23 cellular contexts compared by ENCODE assay signal in the genomic region with DNA sequence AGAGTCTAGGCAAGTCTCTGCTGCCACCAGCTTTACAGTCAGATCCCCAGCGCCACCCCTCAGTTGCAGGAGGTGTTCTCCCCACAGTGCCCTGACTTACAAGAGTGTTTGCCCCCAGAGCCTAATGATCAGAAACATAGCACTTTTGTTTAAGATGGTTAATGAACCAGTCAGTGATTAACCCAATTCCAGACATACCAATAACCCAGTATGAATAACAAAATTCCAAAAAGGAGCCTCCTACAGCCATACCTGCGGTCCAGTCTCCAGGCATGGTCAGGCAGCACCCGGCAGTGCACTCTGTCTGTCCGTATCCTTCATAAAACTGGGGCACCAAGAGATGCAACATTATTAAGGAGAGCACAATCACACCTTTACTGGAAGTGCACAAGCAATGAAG.
"Had no signal": no experiment of that assay in that cellular context is flagged by ENCODE, and none has a peak within 500 bp of the region (broad histone marks: within the 10 kb centered on the region; RNA-seq: fewer than 3 reads in every experiment).

No MANE protein-coding gene starts in this region.

- ATAC-seq: activated CD4-positive, alpha-beta T cell treated with anti-CD3 and anti-CD28 coated beads for 36 hours; lower lobe of right lung; natural killer cell treated with Interleukin-12 subunit alpha and Interleukin-12 subunit beta and Interleukin-15 and Interleukin-18, amount 100 ng/mL, for 72 hours; sciatic nerve; stimulated activated memory B cell treated with anti-CD40 and anti-IgM and Interleukin-4, amounts not matched to agents 10 μg/mL and 1 μg/mL and 100 μg/mL, for 72 hours; stimulated activated naive CD8-positive, alpha-beta T cell treated with anti-CD3 and anti-CD28 coated beads, Interleukin-15, amount 100 ng/mL, for 72 hours had no signal

- H3K9me3 ChIP-seq: breast epithelium, lower lobe of right lung, thyroid gland had no signal

- H3K36me3 ChIP-seq: breast epithelium had no signal

- H3K27ac Mint-ChIP-seq: activated CD4-positive, alpha-beta T cell treated with anti-CD3 and anti-CD28 coated beads for 36 hours; activated naive CD8-positive, alpha-beta T cell treated with anti-CD3 and anti-CD28 coated beads, Interleukin-2, amount 10 ng/mL, durations not matched to agents 7 days and 5 days; natural killer cell treated with Interleukin-12 subunit alpha and Interleukin-12 subunit beta and Interleukin-15 and Interleukin-18, amount 100 ng/mL, for 72 hours; stimulated activated memory B cell treated with anti-CD40 and anti-IgM and Interleukin-4, amounts not matched to agents 10 μg/mL and 1 μg/mL and 100 μg/mL, for 72 hours had no signal

- H3K27me3 Mint-ChIP-seq: activated CD4-positive, alpha-beta T cell treated with anti-CD3 and anti-CD28 coated beads for 36 hours; activated naive CD8-positive, alpha-beta T cell treated with anti-CD3 and anti-CD28 coated beads, Interleukin-2, amount 10 ng/mL, durations not matched to agents 7 days and 5 days; natural killer cell treated with Interleukin-12 subunit alpha and Interleukin-12 subunit beta and Interleukin-15 and Interleukin-18, amount 100 ng/mL, for 72 hours; stimulated activated memory B cell treated with anti-CD40 and anti-IgM and Interleukin-4, amounts not matched to agents 10 μg/mL and 1 μg/mL and 100 μg/mL, for 72 hours; stimulated activated naive CD8-positive, alpha-beta T cell treated with anti-CD3 and anti-CD28 coated beads, Interleukin-15, amount 100 ng/mL, for 72 hours had no signal

- H3K9me3 Mint-ChIP-seq: activated naive CD8-positive, alpha-beta T cell treated with anti-CD3 and anti-CD28 coated beads, Interleukin-2, amount 10 ng/mL, durations not matched to agents 7 days and 5 days; natural killer cell treated with Interleukin-12 subunit alpha and Interleukin-12 subunit beta and Interleukin-15 and Interleukin-18, amount 100 ng/mL, for 72 hours; stimulated activated memory B cell treated with anti-CD40 and anti-IgM and Interleukin-4, amounts not matched to agents 10 μg/mL and 1 μg/mL and 100 μg/mL, for 72 hours; stimulated activated naive CD8-positive, alpha-beta T cell treated with anti-CD3 and anti-CD28 coated beads, Interleukin-15, amount 100 ng/mL, for 72 hours had no signal

- H3K27ac ChIP-seq: breast epithelium, lower lobe of right lung, SK-N-MC, thyroid gland had no signal

- DNase-seq: activated CD4-positive, alpha-beta T cell treated with anti-CD3 and anti-CD28 coated beads for 36 hours; activated CD4-positive, CD25-positive, alpha-beta regulatory T cell; activated CD8-positive, alpha-beta memory T cell treated with anti-CD3 and anti-CD28 coated beads, Interleukin-2, amount 50 U/mL, for 4 hours; activated naive CD4-positive, alpha-beta T cell treated with Interleukin-2 at 50 U/mL for 16 hours; activated naive CD8-positive, alpha-beta T cell treated with anti-CD3 and anti-CD28 coated beads, Interleukin-2, amount 10 ng/mL, durations not matched to agents 7 days and 5 days; activated T-cell treated with anti-CD3 and anti-CD28 coated beads, Interleukin-2, amount 50 U/mL, for 48 hours; amniotic stem cell; central memory CD4-positive, alpha-beta T cell; head of caudate nucleus; hippocampal formation; lower lobe of right lung; mesendoderm; posterior cingulate gyrus; retina; small intestine; stimulated activated CD4-positive, alpha-beta T cell treated with anti-CD3 and anti-CD28 coated beads, Interleukin-4, amount 100 ng/mL, for 24 hours; stimulated activated naive CD8-positive, alpha-beta T cell treated with anti-CD3 and anti-CD28 coated beads, Interleukin-15, amount 100 ng/mL, for 72 hours; thyroid gland had no signal

- H3K4me3 Mint-ChIP-seq: activated CD4-positive, alpha-beta T cell treated with anti-CD3 and anti-CD28 coated beads for 36 hours; activated naive CD8-positive, alpha-beta T cell treated with anti-CD3 and anti-CD28 coated beads, Interleukin-2, amount 10 ng/mL, durations not matched to agents 7 days and 5 days; natural killer cell treated with Interleukin-12 subunit alpha and Interleukin-12 subunit beta and Interleukin-15 and Interleukin-18, amount 100 ng/mL, for 72 hours; stimulated activated memory B cell treated with anti-CD40 and anti-IgM and Interleukin-4, amounts not matched to agents 10 μg/mL and 1 μg/mL and 100 μg/mL, for 72 hours; stimulated activated naive CD8-positive, alpha-beta T cell treated with anti-CD3 and anti-CD28 coated beads, Interleukin-15, amount 100 ng/mL, for 72 hours had no signal

- H3K4me3 ChIP-seq: breast epithelium, lower lobe of right lung, SK-N-MC, thyroid gland had no signal

- H3K4me1 ChIP-seq: breast epithelium, lower lobe of right lung, thyroid gland had no signal

- H3K27me3 ChIP-seq: breast epithelium, thyroid gland had no signal
